ENCODE assay signal across 16 cellular contexts in genomic region chr11:23680488-23681230, GRCh38.
"Had no signal": no experiment of that assay in that cellular context is flagged by ENCODE, and none has a peak within 500 bp of the region (broad histone marks: within the 10 kb centered on the region; RNA-seq: fewer than 3 reads in every experiment).

No MANE protein-coding gene starts in this region.

- H3K27me3 Mint-ChIP-seq: activated CD4-positive, alpha-beta T cell treated with anti-CD3 and anti-CD28 coated beads, Interleukin-2, amount 10 ng/mL, durations not matched to agents 7 days and 5 days; activated naive CD8-positive, alpha-beta T cell; brain; dendritic cell treated with granulocyte-macrophage colony-stimulating factor and Interleukin-4, amounts not matched to agents 40 ng/mL and 50 ng/mL, for 4 days had no signal

- H3K27ac Mint-ChIP-seq: activated CD4-positive, alpha-beta T cell treated with anti-CD3 and anti-CD28 coated beads, Interleukin-2, amount 10 ng/mL, durations not matched to agents 7 days and 5 days; activated naive CD8-positive, alpha-beta T cell; activated T-cell treated with anti-CD3 and anti-CD28 coated beads, Interleukin-2, amount 50 U/mL, for 72 hours; brain; dendritic cell treated with granulocyte-macrophage colony-stimulating factor and Interleukin-4, amounts not matched to agents 40 ng/mL and 50 ng/mL, for 4 days had no signal

- H3K27ac ChIP-seq: foreskin keratinocyte, sigmoid colon, tibial artery, vagina had no signal

- ATAC-seq: activated T-cell treated with anti-CD3 and anti-CD28 coated beads, Interleukin-2, amount 50 U/mL, for 72 hours; foreskin keratinocyte had no signal

- H3K36me3 Mint-ChIP-seq: activated naive CD8-positive, alpha-beta T cell; brain had no signal

- H3K4me3 Mint-ChIP-seq: activated CD4-positive, alpha-beta T cell treated with anti-CD3 and anti-CD28 coated beads, Interleukin-2, amount 10 ng/mL, durations not matched to agents 7 days and 5 days; activated naive CD8-positive, alpha-beta T cell; activated T-cell treated with anti-CD3 and anti-CD28 coated beads, Interleukin-2, amount 50 U/mL, for 72 hours; brain; dendritic cell treated with granulocyte-macrophage colony-stimulating factor and Interleukin-4, amounts not matched to agents 40 ng/mL and 50 ng/mL, for 4 days; neural crest cell had no signal

- H3K9me3 Mint-ChIP-seq: activated CD4-positive, alpha-beta T cell treated with anti-CD3 and anti-CD28 coated beads, Interleukin-2, amount 10 ng/mL, durations not matched to agents 7 days and 5 days; brain; dendritic cell treated with granulocyte-macrophage colony-stimulating factor and Interleukin-4, amounts not matched to agents 40 ng/mL and 50 ng/mL, for 4 days; neural crest cell had no signal

- DNase-seq: activated CD4-positive, alpha-beta T cell treated with anti-CD3 and anti-CD28 coated beads, Interleukin-2, amount 10 ng/mL, durations not matched to agents 7 days and 5 days; activated CD8-positive, alpha-beta memory T cell treated with anti-CD3 and anti-CD28 coated beads, Interleukin-2, amount 50 U/mL, for 48 hours; activated gamma-delta T cell treated with Interleukin-2 at 50 U/mL for 16 hours; activated T-cell treated with anti-CD3 and anti-CD28 coated beads, Interleukin-2, amount 50 U/mL, for 72 hours; central memory CD4-positive, alpha-beta T cell; effector memory CD4-positive, alpha-beta T cell; foreskin keratinocyte; glutamatergic neuron; sigmoid colon; stimulated activated CD4-positive, alpha-beta T cell treated with anti-CD3 and anti-CD28 coated beads, Interleukin-1b, Interleukin-23, amount 100 ng/mL, for 48 hours; tibial artery had no signal

- H3K4me1 ChIP-seq: foreskin keratinocyte, sigmoid colon, tibial artery, vagina had no signal

- H3K27me3 ChIP-seq: foreskin keratinocyte, sigmoid colon, tibial artery, vagina had no signal

- H3K9me3 ChIP-seq: sigmoid colon, tibial artery, vagina had no signal

- H3K4me1 Mint-ChIP-seq: activated CD4-positive, alpha-beta T cell treated with anti-CD3 and anti-CD28 coated beads, Interleukin-2, amount 10 ng/mL, durations not matched to agents 7 days and 5 days; neural crest cell had no signal
